In genomic region chr7:139035588-139036353, GRCh38 we compare ENCODE assay signal across 1 cellular context.
TF ChIP-seq lines count a peak whose summit lies in the region.

Gene ZC3HAV1L, minus strand, starts transcription at chr7:139036042. Its CDS starts 25 bp downstream, at chr7:139036017.

TF ChIP-seq in HepG2, 621 proteins besides CTCF, POLR2A, EP300 and RAD21 (continued from another document and continues in another):
- TF ChIP-seq FOXP1 (IDR thresholded peaks at IDR 0.05) = no peak
- TF ChIP-seq FOXP1 (CRISPR knock-in tag; IDR thresholded peaks at IDR 0.05) = no peak; the same call in 1 of the 2 replicates
- no peak for TF ChIP-seq ZNF549 (CRISPR knock-in tag; IDR thresholded peaks at IDR 0.05)
- no peak for TF ChIP-seq ZNF343 (CRISPR knock-in tag; IDR thresholded peaks at IDR 0.05)
- TF ChIP-seq, protein P1, sequence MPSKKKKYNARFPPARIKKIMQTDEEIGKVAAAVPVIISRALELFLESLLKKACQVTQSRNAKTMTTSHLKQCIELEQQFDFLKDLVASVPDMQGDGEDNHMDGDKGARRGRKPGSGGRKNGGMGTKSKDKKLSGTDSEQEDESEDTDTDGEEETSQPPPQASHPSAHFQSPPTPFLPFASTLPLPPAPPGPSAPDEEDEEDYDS (CRISPR knock-in tag; IDR thresholded peaks at IDR 0.05) = peak; percentile 14; the same call in 1 of the 2 replicates
- TF ChIP-seq HNF1A (IDR thresholded peaks at IDR 0.05; ENCODE audit: low read depth) = no peak
- 0 out of 2 replicates have a peak, but pooled peaks have one; percentile 29 for TF ChIP-seq HNF1A (CRISPR knock-in tag; IDR thresholded peaks at IDR 0.05; ENCODE audit: borderline replicate concordance)
- no peak for TF ChIP-seq SRSF1 (optimal IDR thresholded peaks at IDR 0.05; ENCODE audit: low read depth, low read length)
- no peak for TF ChIP-seq ZSCAN5A (CRISPR knock-in tag; IDR thresholded peaks at IDR 0.05; ENCODE audit: borderline replicate concordance)
- TF ChIP-seq HOXA3 (CRISPR knock-in tag; IDR thresholded peaks at IDR 0.05) = peak; percentile 53
- TF ChIP-seq ZSCAN20 (CRISPR knock-in tag; IDR thresholded peaks at IDR 0.05; ENCODE audit: borderline replicate concordance) = no peak; the same call in 1 of the 2 replicates
- TF ChIP-seq MLX (CRISPR knock-in tag; IDR thresholded peaks at IDR 0.05) = no peak
- TF ChIP-seq ATF4 (CRISPR knock-in tag; IDR thresholded peaks at IDR 0.05) = peak in 1 of 2 experiments; percentile 19; a peak in 1 of 4 replicates
- TF ChIP-seq ZNF350 (CRISPR knock-in tag; IDR thresholded peaks at IDR 0.05; ENCODE audit: borderline replicate concordance, low read depth) = no peak
- TF ChIP-seq BORCS8-MEF2B (CRISPR knock-in tag; IDR thresholded peaks at IDR 0.05) = peak; percentile 48
- peak; percentile 67; the same call in 1 of the 2 replicates for TF ChIP-seq ZNF772 (CRISPR knock-in tag; IDR thresholded peaks at IDR 0.05)
- TF ChIP-seq ZNF577 (CRISPR knock-in tag; IDR thresholded peaks at IDR 0.05; ENCODE audit: borderline replicate concordance, low read depth) = no peak
- TF ChIP-seq THYN1 (CRISPR knock-in tag; IDR thresholded peaks at IDR 0.05; ENCODE audit: borderline replicate concordance, low read depth) = no peak
- TF ChIP-seq, protein P2, sequence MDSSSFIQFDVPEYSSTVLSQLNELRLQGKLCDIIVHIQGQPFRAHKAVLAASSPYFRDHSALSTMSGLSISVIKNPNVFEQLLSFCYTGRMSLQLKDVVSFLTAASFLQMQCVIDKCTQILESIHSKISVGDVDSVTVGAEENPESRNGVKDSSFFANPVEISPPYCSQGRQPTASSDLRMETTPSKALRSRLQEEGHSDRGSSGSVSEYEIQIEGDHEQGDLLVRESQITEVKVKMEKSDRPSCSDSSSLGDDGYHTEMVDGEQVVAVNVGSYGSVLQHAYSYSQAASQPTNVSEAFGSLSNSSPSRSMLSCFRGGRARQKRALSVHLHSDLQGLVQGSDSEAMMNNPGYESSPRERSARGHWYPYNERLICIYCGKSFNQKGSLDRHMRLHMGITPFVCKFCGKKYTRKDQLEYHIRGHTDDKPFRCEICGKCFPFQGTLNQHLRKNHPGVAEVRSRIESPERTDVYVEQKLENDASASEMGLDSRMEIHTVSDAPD (CRISPR knock-in tag; IDR thresholded peaks at IDR 0.05) = 0 out of 2 replicates have a peak, but pooled peaks have one; percentile 58
- TF ChIP-seq ETV5 (CRISPR knock-in tag; IDR thresholded peaks at IDR 0.05; ENCODE audit: borderline replicate concordance) = no peak
- no peak for TF ChIP-seq HNRNPH1 (optimal IDR thresholded peaks at IDR 0.05; ENCODE audit: low read depth, low read length)
- no peak for TF ChIP-seq GMEB2 (CRISPR knock-in tag; IDR thresholded peaks at IDR 0.05; ENCODE audit: low read depth)
- TF ChIP-seq FUBP1 (CRISPR knock-in tag; IDR thresholded peaks at IDR 0.05; ENCODE audit: borderline replicate concordance) = no peak
- no peak for TF ChIP-seq SP2 (CRISPR knock-in tag; IDR thresholded peaks at IDR 0.05)
- TF ChIP-seq PPARG (CRISPR knock-in tag; conservative IDR thresholded peaks at IDR 0.05) = peak; percentile 45; the same call in 1 of the 2 replicates
- no peak for TF ChIP-seq MLXIP (CRISPR knock-in tag; IDR thresholded peaks at IDR 0.05; ENCODE audit: borderline replicate concordance)
- no peak for TF ChIP-seq LCORL (IDR thresholded peaks at IDR 0.05)
- no peak for TF ChIP-seq LCORL (CRISPR knock-in tag; IDR thresholded peaks at IDR 0.05)
- no peak for TF ChIP-seq NR2F2 (IDR thresholded peaks at IDR 0.05; ENCODE audit: borderline replicate concordance, low read depth)
- TF ChIP-seq JUND (CRISPR knock-in tag; IDR thresholded peaks at IDR 0.05) = no peak
- TF ChIP-seq MTF1 (CRISPR knock-in tag; IDR thresholded peaks at IDR 0.05) = no peak
- no peak for TF ChIP-seq ATF1 (CRISPR knock-in tag; IDR thresholded peaks at IDR 0.05)
- TF ChIP-seq SNAI1 (CRISPR knock-in tag; IDR thresholded peaks at IDR 0.05; ENCODE audit: borderline replicate concordance) = no peak
- no peak for TF ChIP-seq ZBTB7B (CRISPR knock-in tag; IDR thresholded peaks at IDR 0.05)
- peak; percentile 48; the same call in 1 of the 2 replicates for TF ChIP-seq ZNF768 (CRISPR knock-in tag; IDR thresholded peaks at IDR 0.05)
- peak; percentile 67 for TF ChIP-seq FOXC1 (CRISPR knock-in tag; IDR thresholded peaks at IDR 0.05; ENCODE audit: borderline replicate concordance)
- no peak for TF ChIP-seq PAX8 (CRISPR knock-in tag; IDR thresholded peaks at IDR 0.05; ENCODE audit: borderline replicate concordance)
- no peak for TF ChIP-seq ZNF34 (CRISPR knock-in tag; IDR thresholded peaks at IDR 0.05; ENCODE audit: borderline replicate concordance)
- TF ChIP-seq NCOA2 (CRISPR knock-in tag; IDR thresholded peaks at IDR 0.05) = no peak
- TF ChIP-seq, protein P3, sequence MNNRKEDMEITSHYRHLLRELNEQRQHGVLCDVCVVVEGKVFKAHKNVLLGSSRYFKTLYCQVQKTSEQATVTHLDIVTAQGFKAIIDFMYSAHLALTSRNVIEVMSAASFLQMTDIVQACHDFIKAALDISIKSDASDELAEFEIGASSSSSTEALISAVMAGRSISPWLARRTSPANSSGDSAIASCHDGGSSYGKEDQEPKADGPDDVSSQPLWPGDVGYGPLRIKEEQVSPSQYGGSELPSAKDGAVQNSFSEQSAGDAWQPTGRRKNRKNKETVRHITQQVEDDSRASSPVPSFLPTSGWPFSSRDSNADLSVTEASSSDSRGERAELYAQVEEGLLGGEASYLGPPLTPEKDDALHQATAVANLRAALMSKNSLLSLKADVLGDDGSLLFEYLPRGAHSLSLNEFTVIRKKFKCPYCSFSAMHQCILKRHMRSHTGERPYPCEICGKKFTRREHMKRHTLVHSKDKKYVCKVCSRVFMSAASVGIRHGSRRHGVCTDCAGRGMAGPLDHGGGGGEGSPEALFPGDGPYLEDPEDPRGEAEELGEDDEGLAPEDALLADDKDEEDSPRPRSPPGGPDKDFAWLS (CRISPR knock-in tag; IDR thresholded peaks at IDR 0.05; ENCODE audit: borderline replicate concordance) = no peak
- peak; percentile 78 for TF ChIP-seq MXD4 (CRISPR knock-in tag; IDR thresholded peaks at IDR 0.05)
- TF ChIP-seq CHCHD3 (CRISPR knock-in tag; IDR thresholded peaks at IDR 0.05) = no peak
- TF ChIP-seq ZNF30 (CRISPR knock-in tag; IDR thresholded peaks at IDR 0.05) = no peak
- TF ChIP-seq NAIF1 (CRISPR knock-in tag; IDR thresholded peaks at IDR 0.05; ENCODE audit: borderline replicate concordance) = no peak
- peak; percentile 18; the same call in 1 of the 2 replicates for TF ChIP-seq ARNT2 (CRISPR knock-in tag; IDR thresholded peaks at IDR 0.05; ENCODE audit: low read depth)
- TF ChIP-seq NFIC (IDR thresholded peaks at IDR 0.05; ENCODE audit: low read length) = no peak
- TF ChIP-seq ZNF468 (CRISPR knock-in tag; IDR thresholded peaks at IDR 0.05) = peak; percentile 84; the same call in 1 of the 2 replicates
